16 cellular contexts compared by ENCODE assay signal in genomic region chr11:108887436-108888238, GRCh38.
DNase-seq lines count a peak whose midpoint lies in the region; ATAC-seq, FAIRE-seq and TF ChIP-seq lines count a peak whose summit lies in the region.
"Had no signal": no experiment of that assay in that cellular context is flagged by ENCODE, and none has a peak within 500 bp of the region (broad histone marks: within the 10 kb centered on the region; RNA-seq: fewer than 3 reads in every experiment).

No MANE protein-coding gene starts in this region.

- H3K27me3 ChIP-seq in BJ (ENCODE audit: control insufficient read depth, insufficient read depth, low read length): no peaks in the 10 kb centered on the region
- no peaks in the 10 kb centered on the region for H3K27me3 ChIP-seq in naive thymus-derived CD4-positive, alpha-beta T cell (ENCODE audit: control insufficient read depth in 2 of 2, insufficient read depth in 2 of 2, low read length in 2 of 2)
- H3K27me3 ChIP-seq in SJCRH30: no peaks in the 10 kb centered on the region

- FAIRE-seq in RCC 7860 (lab: Jason Lieb, UNC): no peak
- FAIRE-seq: HTR-8/SVneo had no signal

- no peak for TF ChIP-seq CTCF in BJ (IDR thresholded peaks at IDR 0.05; ENCODE audit: insufficient read depth, low read depth, low read length)

- peak overlapping the region in 8 of 10 donors; percentile 2 to 51 (median 24) for H3K4me3 Mint-ChIP-seq in naive thymus-derived CD4-positive, alpha-beta T cell

- peak overlapping the region in 3 of 9 donors; percentile 26 to 48 (median 26) for H3K27ac Mint-ChIP-seq in naive thymus-derived CD4-positive, alpha-beta T cell

- no peaks in the 10 kb centered on the region for H3K9me3 ChIP-seq in naive thymus-derived CD4-positive, alpha-beta T cell (ENCODE audit: control insufficient read depth in 2 of 3, low read length in 3 of 3)
- H3K9me3 ChIP-seq in SJCRH30 (replicated peaks): no peaks in the 10 kb centered on the region

- peaks cover 0 to 14% (median under 1%) of the 10 kb centered on the region in 5 donors for H3K36me3 Mint-ChIP-seq in naive thymus-derived CD4-positive, alpha-beta T cell

- H3K27ac ChIP-seq in naive thymus-derived CD4-positive, alpha-beta T cell (ENCODE audit: low read depth, low read length): no peak overlapping the region
- H3K27ac ChIP-seq in SJCRH30: no peak overlapping the region

- H3K4me1 Mint-ChIP-seq in naive thymus-derived CD4-positive, alpha-beta T cell: peaks cover 0 to 28% (median 20%) of the 10 kb centered on the region in 7 donors

- H3K4me1 ChIP-seq in naive thymus-derived CD4-positive, alpha-beta T cell (ENCODE audit: control insufficient read depth in 2 of 2, insufficient read depth in 2 of 2, low read length in 2 of 2): no peaks in the 10 kb centered on the region
- H3K4me1 ChIP-seq in SJCRH30: 0 out of 2 replicates have a peak, but pooled peaks cover 5% of the 10 kb centered on the region

- DNase-seq in BJ (ENCODE audit: low read depth): peak; percentile 53
- DNase-seq in H4 (ENCODE audit: low spot score): peak; percentile 63
- peak; percentile 74 for DNase-seq in astrocyte of the hippocampus (ENCODE audit: low read depth, low spot score)
- peak in 6 of 9 donors; percentile 8 to 43 (median 20) for DNase-seq in naive thymus-derived CD4-positive, alpha-beta T cell
- no peak for DNase-seq in SJCRH30
- DNase-seq in RCC 7860 (ENCODE audit: low spot score): no peak
- DNase-seq in activated CD4-positive, CD25-positive, alpha-beta regulatory T cell treated with anti-CD3 and anti-CD28 coated beads, Interleukin-2, amount 50 U/mL, for 72 hours: no peak
- DNase-seq: activated CD8-positive, alpha-beta memory T cell treated with anti-CD3 and anti-CD28 coated beads for 24 hours; GF-D8; NCI-H1048; NCI-H510A treated with DMSO at 0.1 percent for 48 hours; stimulated activated CD4-positive, alpha-beta T cell treated with anti-CD3 and anti-CD28 coated beads, Interleukin-4, amount 100 ng/mL, for 1 hour; stimulated activated naive CD4-positive, alpha-beta T cell treated with Interleukin-2 at 50 U/mL for 16 hours; T1000 had no signal

- H3K36me3 ChIP-seq in BJ (ENCODE audit: control insufficient read depth, insufficient read depth, low read length) (no peaks in the 10 kb centered on the region), SJCRH30 (no peaks in the 10 kb centered on the region)
- H3K36me3 ChIP-seq in naive thymus-derived CD4-positive, alpha-beta T cell (ENCODE audit: control insufficient read depth in 2 of 3, insufficient read depth in 3 of 3, low read length in 3 of 3): no peaks in the 10 kb centered on the region

- no peaks in the 10 kb centered on the region for H3K27me3 Mint-ChIP-seq in naive thymus-derived CD4-positive, alpha-beta T cell

- POLR2A ChIA-PET in BJ (lab: Charles Lee): no interaction called here
- POLR2A ChIA-PET in naive thymus-derived CD4-positive, alpha-beta T cell (lab: Charles Lee): no interaction called here

- H3K9me3 Mint-ChIP-seq in naive thymus-derived CD4-positive, alpha-beta T cell: no peaks in the 10 kb centered on the region

- ATAC-seq in naive thymus-derived CD4-positive, alpha-beta T cell: peak; percentile 61
- ATAC-seq in SK-N-SH treated with all-trans-retinoic acid at 6 μM for 48 hours: no peak

- intact Hi-C loops in naive thymus-derived CD4-positive, alpha-beta T cell (cut with micrococcal nuclease): no loop called here

- CTCF ChIA-PET in BJ (lab: Yijun Ruan, JAX): no interaction called here
- CTCF ChIA-PET in naive thymus-derived CD4-positive, alpha-beta T cell (lab: Charles Lee): no interaction called here

- H3K4me3 ChIP-seq in BJ (ENCODE audit: low read depth, low read length): no peak overlapping the region
- H3K4me3 ChIP-seq in naive thymus-derived CD4-positive, alpha-beta T cell (ENCODE audit: low read length): no peak overlapping the region
- H3K4me3 ChIP-seq in SJCRH30: no peak overlapping the region

TF ChIP-seq in SK-N-SH treated with all-trans-retinoic acid at 6 μM for 48 hours, 23 proteins besides CTCF, POLR2A, EP300 and RAD21:
- no peak for TF ChIP-seq ZFP30 (CRISPR knock-in tag; IDR thresholded peaks at IDR 0.05)
- no peak for TF ChIP-seq RARB (CRISPR knock-in tag; IDR thresholded peaks at IDR 0.05)
- no peak for TF ChIP-seq ARNTL (CRISPR knock-in tag; IDR thresholded peaks at IDR 0.05; ENCODE audit: borderline replicate concordance, low read depth)
- TF ChIP-seq ZNF70 (CRISPR knock-in tag; IDR thresholded peaks at IDR 0.05): no peak

Comparison
In these comparisons a context has a peak if more than half of its experiments do, and no peak if none do; other contexts are left out.
1. DNase-seq: peak in BJ (single experiment), H4 (single experiment), astrocyte of the hippocampus (single experiment) and naive thymus-derived CD4-positive, alpha-beta T cell (6 of 9); none in SJCRH30 (0 of 2), RCC 7860 (single experiment) and activated CD4-positive, CD25-positive, alpha-beta regulatory T cell treated with anti-CD3 and anti-CD28 coated beads, Interleukin-2, amount 50 U/mL, for 72 hours (single experiment).